In genomic region chr1:3155056-3155805, GRCh38 we compare ENCODE assay signal across 25 cellular contexts.
"Had no signal": no experiment of that assay in that cellular context is flagged by ENCODE, and none has a peak within 500 bp of the region (broad histone marks: within the 10 kb centered on the region; RNA-seq: fewer than 3 reads in every experiment).

No MANE protein-coding gene starts in this region.

- DNase-seq: activated CD4-positive, alpha-beta memory T cell treated with anti-CD3 and anti-CD28 coated beads, Interleukin-2, amount 10 ng/mL, durations not matched to agents 7 days and 5 days; activated CD4-positive, alpha-beta T cell treated with anti-CD3 and anti-CD28 coated beads, Interleukin-2, amount 10 ng/mL, durations not matched to agents 24 days and 14 days; activated CD4-positive, CD25-positive, alpha-beta regulatory T cell treated with anti-CD3 and anti-CD28 coated beads, Interleukin-2, amount 50 U/mL, for 72 hours; activated CD8-positive, alpha-beta memory T cell treated with anti-CD3 and anti-CD28 coated beads, Interleukin-2, amount 50 U/mL, for 48 hours; activated gamma-delta T cell; activated naive CD4-positive, alpha-beta T cell treated with anti-CD3 and anti-CD28 coated beads, Interleukin-2, amount 10 ng/mL, durations not matched to agents 7 days and 5 days; activated naive CD8-positive, alpha-beta T cell treated with anti-CD3 and anti-CD28 coated beads, Interleukin-2, amount 10 ng/mL, durations not matched to agents 7 days and 5 days; activated T-cell treated with anti-CD3 and anti-CD28 coated beads, Interleukin-2, amount 50 U/mL, for 24 hours; cortex of kidney; left cardiac atrium; left ventricle myocardium superior; pancreas; psoas muscle; stimulated activated CD4-positive, alpha-beta T cell treated with anti-CD3 and anti-CD28 coated beads, Interleukin-1b, Interleukin-23, amount 100 ng/mL, for 48 hours; stimulated activated CD4-positive, alpha-beta T cell treated with anti-CD3 and anti-CD28 coated beads, Interleukin-4, amount 100 ng/mL, for 4 hours; stimulated activated CD8-positive, alpha-beta memory T cell treated with anti-CD3 and anti-CD28 coated beads, Interleukin-4, amount 100 ng/mL, for 48 hours; T-helper 17 cell; T1000; trophoblast cell; uterus had no signal

- H3K4me3 Mint-ChIP-seq: activated CD4-positive, alpha-beta memory T cell treated with anti-CD3 and anti-CD28 coated beads, Interleukin-2, amount 10 ng/mL, durations not matched to agents 7 days and 5 days; activated CD4-positive, alpha-beta T cell treated with anti-CD3 and anti-CD28 coated beads, Interleukin-2, amount 10 ng/mL, durations not matched to agents 24 days and 14 days; activated naive CD4-positive, alpha-beta T cell treated with anti-CD3 and anti-CD28 coated beads, Interleukin-2, amount 10 ng/mL, durations not matched to agents 7 days and 5 days; activated naive CD8-positive, alpha-beta T cell treated with anti-CD3 and anti-CD28 coated beads, Interleukin-2, amount 10 ng/mL, durations not matched to agents 7 days and 5 days; activated T-cell treated with anti-CD3 and anti-CD28 coated beads, Interleukin-2, amount 50 U/mL, for 24 hours; stimulated activated memory B cell treated with anti-CD40 and anti-IgM and Interleukin-4, amounts not matched to agents 10 μg/mL and 1 μg/mL and 100 μg/mL, for 72 hours; T-helper 17 cell had no signal

- H3K9me3 ChIP-seq: pancreas, psoas muscle, uterus had no signal

- H3K36me3 ChIP-seq: pancreas, uterus had no signal

- ATAC-seq: left cardiac atrium; left ventricle myocardium superior; psoas muscle; stimulated activated memory B cell treated with anti-CD40 and anti-IgM and Interleukin-4, amounts not matched to agents 10 μg/mL and 1 μg/mL and 100 μg/mL, for 72 hours; T-helper 17 cell had no signal

- H3K4me1 Mint-ChIP-seq: activated CD4-positive, alpha-beta memory T cell treated with anti-CD3 and anti-CD28 coated beads, Interleukin-2, amount 10 ng/mL, durations not matched to agents 7 days and 5 days; activated CD4-positive, alpha-beta T cell treated with anti-CD3 and anti-CD28 coated beads, Interleukin-2, amount 10 ng/mL, durations not matched to agents 24 days and 14 days; activated naive CD4-positive, alpha-beta T cell treated with anti-CD3 and anti-CD28 coated beads, Interleukin-2, amount 10 ng/mL, durations not matched to agents 7 days and 5 days; activated naive CD8-positive, alpha-beta T cell treated with anti-CD3 and anti-CD28 coated beads, Interleukin-2, amount 10 ng/mL, durations not matched to agents 7 days and 5 days; stimulated activated memory B cell treated with anti-CD40 and anti-IgM and Interleukin-4, amounts not matched to agents 10 μg/mL and 1 μg/mL and 100 μg/mL, for 72 hours; T-helper 17 cell had no signal

- H3K36me3 Mint-ChIP-seq: activated naive CD4-positive, alpha-beta T cell treated with anti-CD3 and anti-CD28 coated beads, Interleukin-2, amount 10 ng/mL, durations not matched to agents 7 days and 5 days; activated naive CD8-positive, alpha-beta T cell treated with anti-CD3 and anti-CD28 coated beads, Interleukin-2, amount 10 ng/mL, durations not matched to agents 7 days and 5 days; stimulated activated memory B cell treated with anti-CD40 and anti-IgM and Interleukin-4, amounts not matched to agents 10 μg/mL and 1 μg/mL and 100 μg/mL, for 72 hours had no signal

- H3K4me3 ChIP-seq: pancreas, psoas muscle, smooth muscle cell, uterus had no signal

- H3K27ac Mint-ChIP-seq: activated CD4-positive, alpha-beta memory T cell treated with anti-CD3 and anti-CD28 coated beads, Interleukin-2, amount 10 ng/mL, durations not matched to agents 7 days and 5 days; activated CD4-positive, alpha-beta T cell treated with anti-CD3 and anti-CD28 coated beads, Interleukin-2, amount 10 ng/mL, durations not matched to agents 24 days and 14 days; activated naive CD4-positive, alpha-beta T cell treated with anti-CD3 and anti-CD28 coated beads, Interleukin-2, amount 10 ng/mL, durations not matched to agents 7 days and 5 days; activated naive CD8-positive, alpha-beta T cell treated with anti-CD3 and anti-CD28 coated beads, Interleukin-2, amount 10 ng/mL, durations not matched to agents 7 days and 5 days; activated T-cell treated with anti-CD3 and anti-CD28 coated beads, Interleukin-2, amount 50 U/mL, for 24 hours; nephron; stimulated activated memory B cell treated with anti-CD40 and anti-IgM and Interleukin-4, amounts not matched to agents 10 μg/mL and 1 μg/mL and 100 μg/mL, for 72 hours; T-helper 17 cell had no signal

- FAIRE-seq: frontal cortex, keratinocyte, pancreas had no signal

- H3K4me1 ChIP-seq: pancreas, psoas muscle, uterus had no signal

- H3K9me3 Mint-ChIP-seq: activated CD4-positive, alpha-beta memory T cell treated with anti-CD3 and anti-CD28 coated beads, Interleukin-2, amount 10 ng/mL, durations not matched to agents 7 days and 5 days; activated CD4-positive, alpha-beta T cell treated with anti-CD3 and anti-CD28 coated beads, Interleukin-2, amount 10 ng/mL, durations not matched to agents 24 days and 14 days; activated naive CD4-positive, alpha-beta T cell treated with anti-CD3 and anti-CD28 coated beads, Interleukin-2, amount 10 ng/mL, durations not matched to agents 7 days and 5 days; activated naive CD8-positive, alpha-beta T cell treated with anti-CD3 and anti-CD28 coated beads, Interleukin-2, amount 10 ng/mL, durations not matched to agents 7 days and 5 days; activated T-cell treated with anti-CD3 and anti-CD28 coated beads, Interleukin-2, amount 50 U/mL, for 24 hours; nephron; stimulated activated memory B cell treated with anti-CD40 and anti-IgM and Interleukin-4, amounts not matched to agents 10 μg/mL and 1 μg/mL and 100 μg/mL, for 72 hours had no signal

- H3K27me3 ChIP-seq: pancreas, uterus had no signal

- H3K4me2 ChIP-seq: smooth muscle cell had no signal

- H3K27ac ChIP-seq: pancreas, psoas muscle, uterus had no signal
